ENCODE assay signal across 11 cellular contexts in genomic region chr13:60335531-60335930, GRCh38.
A peak's percentile ranks its signal among the peaks of the same experiment; 100 is the strongest.
DNase-seq lines count a peak whose midpoint lies in the region; ATAC-seq, FAIRE-seq and TF ChIP-seq lines count a peak whose summit lies in the region.
"Had no signal": no experiment of that assay in that cellular context is flagged by ENCODE, and none has a peak within 500 bp of the region (broad histone marks: within the 10 kb centered on the region; RNA-seq: fewer than 3 reads in every experiment).

No MANE protein-coding gene starts in this region.

- H3K9me3 Mint-ChIP-seq in activated T-cell treated with anti-CD3 and anti-CD28 coated beads, Interleukin-2, amount 50 U/mL, for 24 hours: no peaks in the 10 kb centered on the region
- H3K9me3 Mint-ChIP-seq in activated T-cell treated with anti-CD3 and anti-CD28 coated beads, Interleukin-2, amount 50 U/mL, for 72 hours: peaks cover 0 to 2% of the 10 kb centered on the region in 2 donors
- H3K9me3 Mint-ChIP-seq: CD8-positive, alpha-beta memory T cell had no signal

- H3K4me1 Mint-ChIP-seq in activated T-cell treated with anti-CD3 and anti-CD28 coated beads, Interleukin-2, amount 50 U/mL, for 24 hours (ENCODE audit: low read depth): no peaks in the 10 kb centered on the region
- no peaks in the 10 kb centered on the region for H3K4me1 Mint-ChIP-seq in activated T-cell treated with anti-CD3 and anti-CD28 coated beads, Interleukin-2, amount 50 U/mL, for 72 hours (ENCODE audit: low read depth)
- H3K4me1 Mint-ChIP-seq: CD8-positive, alpha-beta memory T cell had no signal

- peak in 4 of 7 experiments; percentile 39 to 55 (median 51) for TF ChIP-seq CTCF in stomach (IDR thresholded peaks at IDR 0.05)

- H3K4me3 Mint-ChIP-seq in activated T-cell treated with anti-CD3 and anti-CD28 coated beads, Interleukin-2, amount 50 U/mL, for 24 hours: no peak overlapping the region
- no peak overlapping the region for H3K4me3 Mint-ChIP-seq in activated T-cell treated with anti-CD3 and anti-CD28 coated beads, Interleukin-2, amount 50 U/mL, for 72 hours

- no peak overlapping the region for H3K27ac Mint-ChIP-seq in activated T-cell treated with anti-CD3 and anti-CD28 coated beads, Interleukin-2, amount 50 U/mL, for 24 hours
- H3K27ac Mint-ChIP-seq in activated T-cell treated with anti-CD3 and anti-CD28 coated beads, Interleukin-2, amount 50 U/mL, for 72 hours: no peak overlapping the region
- H3K27ac Mint-ChIP-seq: CD8-positive, alpha-beta memory T cell had no signal

- H3K27me3 ChIP-seq in stomach: no peaks in the 10 kb centered on the region

- no peaks in the 10 kb centered on the region for H3K4me1 ChIP-seq in stomach

- H3K27ac ChIP-seq in stomach: no peak overlapping the region

- intact Hi-C loops in stomach (cut with DNase I; ENCODE audit: low total_unique reads): no loop called here

- H3K9me3 ChIP-seq in stomach: no peaks in the 10 kb centered on the region

- no peak for TF ChIP-seq POLR2A in stomach (IDR thresholded peaks at IDR 0.05)

- no peak overlapping the region for H3K4me3 ChIP-seq in stomach

- ATAC-seq in stimulated activated naive CD8-positive, alpha-beta T cell treated with anti-CD3 and anti-CD28 coated beads, Interleukin-15, Interleukin-2, amounts not matched to agents 100 U/mL and 50 U/mL, for 24 hours: no peak
- no peak for ATAC-seq in activated T-cell treated with anti-CD3 and anti-CD28 coated beads, Interleukin-2, amount 50 U/mL, for 72 hours (replicated peaks in 1 of 2)

- TF ChIP-seq EP300 in stomach (IDR thresholded peaks at IDR 0.05): no peak

- peak; percentile 95 for FAIRE-seq in endometrium (lab: Jason Lieb, UNC)

- WGBS in stomach, 5 donors: 0 to 2% (median 1%) methylated on average over 1 of the region's 1 CpG

- no peaks in the 10 kb centered on the region for H3K36me3 Mint-ChIP-seq in activated T-cell treated with anti-CD3 and anti-CD28 coated beads, Interleukin-2, amount 50 U/mL, for 24 hours (ENCODE audit: low read depth)
- peaks cover 0 to 2% of the 10 kb centered on the region in 2 donors for H3K36me3 Mint-ChIP-seq in activated T-cell treated with anti-CD3 and anti-CD28 coated beads, Interleukin-2, amount 50 U/mL, for 72 hours (ENCODE audit: insufficient read depth in 2 of 2)
- H3K36me3 Mint-ChIP-seq: CD8-positive, alpha-beta memory T cell had no signal

- H3K36me3 ChIP-seq in stomach: no peaks in the 10 kb centered on the region

- DNase-seq in NCI-H2227 (lab: John Stamatoyannopoulos, UW; ENCODE audit: unreplicated experiment) (peak; percentile 26), NCI-H2227 treated with DMSO at 0.1 percent for 48 hours (lab: John Stamatoyannopoulos, UW) (no peak), NCI-H69 (lab: John Stamatoyannopoulos, UW) (peak; percentile 59), stomach (no peak)
- DNase-seq in activated T-cell treated with anti-CD3 and anti-CD28 coated beads, Interleukin-2, amount 50 U/mL, for 24 hours: no peak
- DNase-seq in stimulated activated naive CD8-positive, alpha-beta T cell treated with anti-CD3 and anti-CD28 coated beads, Interleukin-15, Interleukin-2, amounts not matched to agents 100 U/mL and 50 U/mL, for 24 hours: no peak
- DNase-seq in activated T-cell treated with anti-CD3 and anti-CD28 coated beads, Interleukin-2, amount 50 U/mL, for 72 hours: no peak
- DNase-seq: effector CD8-positive, alpha-beta T cell; NCI-H510A treated with DMSO at 0.1 percent for 48 hours had no signal

- H3K27me3 Mint-ChIP-seq in activated T-cell treated with anti-CD3 and anti-CD28 coated beads, Interleukin-2, amount 50 U/mL, for 24 hours: no peaks in the 10 kb centered on the region
- peaks cover 7% of the 10 kb centered on the region for H3K27me3 Mint-ChIP-seq in activated T-cell treated with anti-CD3 and anti-CD28 coated beads, Interleukin-2, amount 50 U/mL, for 72 hours (ENCODE audit: low read depth)

Comparison
In these comparisons a context has a peak if more than half of its experiments do, and no peak if none do; other contexts are left out.
1. DNase-seq: peak in NCI-H2227 (single experiment) and NCI-H69 (single experiment); none in NCI-H2227 treated with DMSO at 0.1 percent for 48 hours (single experiment), stomach (single experiment), activated T-cell treated with anti-CD3 and anti-CD28 coated beads, Interleukin-2, amount 50 U/mL, for 24 hours (single experiment), stimulated activated naive CD8-positive, alpha-beta T cell treated with anti-CD3 and anti-CD28 coated beads, Interleukin-15, Interleukin-2, amounts not matched to agents 100 U/mL and 50 U/mL, for 24 hours (single experiment) and activated T-cell treated with anti-CD3 and anti-CD28 coated beads, Interleukin-2, amount 50 U/mL, for 72 hours (0 of 2).